ENCODE assay signal across 20 cellular contexts in genomic region chr10:56135806-56136205, GRCh38.
DNase-seq lines count a peak whose midpoint lies in the region; ATAC-seq, FAIRE-seq and TF ChIP-seq lines count a peak whose summit lies in the region.
"Had no signal": no experiment of that assay in that cellular context is flagged by ENCODE, and none has a peak within 500 bp of the region (broad histone marks: within the 10 kb centered on the region; RNA-seq: fewer than 3 reads in every experiment).

No MANE protein-coding gene starts in this region.

- H3K9me3 ChIP-seq in pancreas = no peaks in the 10 kb centered on the region
- H3K9me3 ChIP-seq: SK-N-SH had no signal

- H3K4me3 ChIP-seq in NB4 (ENCODE audit: low read depth, low read length) (no peak overlapping the region), pancreas (no peak overlapping the region)

- H3K36me3 ChIP-seq in pancreas = no peaks in the 10 kb centered on the region

- 41 to 50% methylated on average over 4 of the region's 4 CpGs for WGBS in pancreas, 2 donors

- intact Hi-C loops in pancreas (cut with DNase I) = no loop called here

- H3K4me1 ChIP-seq in pancreas = no peaks in the 10 kb centered on the region

- FAIRE-seq in pancreas (lab: Jason Lieb, UNC) = no peak
- FAIRE-seq: D721Med, H1 had no signal

- no peak overlapping the region for H3K27ac ChIP-seq in pancreas

- DNase-seq in NB4 (ENCODE audit: low read depth) = peak; percentile 44
- peak; percentile 44 for DNase-seq in SKM-1 (lab: John Stamatoyannopoulos, UW; ENCODE audit: unreplicated experiment)
- no peak for DNase-seq in pancreas
- DNase-seq in activated CD4-positive, CD25-positive, alpha-beta regulatory T cell (lab: John Stamatoyannopoulos, UW) = no peak
- DNase-seq: ACHN; C1 segment of cervical spinal cord; CD8-positive, alpha-beta memory T cell; DMS79; NCI-H1417 treated with DMSO at 0.1 percent for 48 hours; NCI-H187 treated with DMSO at 0.1 percent for 48 hours; NCI-H226; NCI-H524; Right ventricle myocardium superior; SK-N-SH; T1000 had no signal

- ATAC-seq in HG02885 (IDR thresholded peaks at IDR 0.05; ENCODE audit: poor library complexity, unreplicated experiment) (peak; percentile 69), pancreas (no peak), GM18909 (IDR thresholded peaks at IDR 0.05; ENCODE audit: poor library complexity, unreplicated experiment) (no peak), HG03135 (IDR thresholded peaks at IDR 0.05; ENCODE audit: unreplicated experiment) (no peak)

- TF ChIP-seq CTCF in NB4 (IDR thresholded peaks at IDR 0.05; ENCODE audit: low read depth, low read length) (no peak), pancreas (IDR thresholded peaks at IDR 0.05) (no peak)

- H3K27me3 ChIP-seq in pancreas = no peaks in the 10 kb centered on the region

- TF ChIP-seq POLR2A in NB4 (IDR thresholded peaks at IDR 0.05; ENCODE audit: extremely low read depth, insufficient read length) = no peak

Comparison
In these comparisons a context has a peak if more than half of its experiments do, and no peak if none do; other contexts are left out.
1. DNase-seq: peak in NB4 (single experiment) and SKM-1 (single experiment); none in pancreas (0 of 6) and activated CD4-positive, CD25-positive, alpha-beta regulatory T cell (0 of 4).